2 cellular contexts compared by ENCODE assay signal in genomic region chr19:50003254-50003788, GRCh38.
TF ChIP-seq lines count a peak whose summit lies in the region.

No MANE protein-coding gene starts in this region.

TF ChIP-seq in SK-N-SH, 30 proteins besides CTCF, POLR2A, EP300 and RAD21:
- no peak for TF ChIP-seq RFX5 (IDR thresholded peaks at IDR 0.05; ENCODE audit: low read length)
- TF ChIP-seq ELF1 (IDR thresholded peaks at IDR 0.05) = no peak
- no peak for TF ChIP-seq RXRA (IDR thresholded peaks at IDR 0.05; ENCODE audit: borderline replicate concordance, low read depth)
- TF ChIP-seq GABPA (IDR thresholded peaks at IDR 0.05; ENCODE audit: low read depth) = no peak
- TF ChIP-seq, protein P1, sequence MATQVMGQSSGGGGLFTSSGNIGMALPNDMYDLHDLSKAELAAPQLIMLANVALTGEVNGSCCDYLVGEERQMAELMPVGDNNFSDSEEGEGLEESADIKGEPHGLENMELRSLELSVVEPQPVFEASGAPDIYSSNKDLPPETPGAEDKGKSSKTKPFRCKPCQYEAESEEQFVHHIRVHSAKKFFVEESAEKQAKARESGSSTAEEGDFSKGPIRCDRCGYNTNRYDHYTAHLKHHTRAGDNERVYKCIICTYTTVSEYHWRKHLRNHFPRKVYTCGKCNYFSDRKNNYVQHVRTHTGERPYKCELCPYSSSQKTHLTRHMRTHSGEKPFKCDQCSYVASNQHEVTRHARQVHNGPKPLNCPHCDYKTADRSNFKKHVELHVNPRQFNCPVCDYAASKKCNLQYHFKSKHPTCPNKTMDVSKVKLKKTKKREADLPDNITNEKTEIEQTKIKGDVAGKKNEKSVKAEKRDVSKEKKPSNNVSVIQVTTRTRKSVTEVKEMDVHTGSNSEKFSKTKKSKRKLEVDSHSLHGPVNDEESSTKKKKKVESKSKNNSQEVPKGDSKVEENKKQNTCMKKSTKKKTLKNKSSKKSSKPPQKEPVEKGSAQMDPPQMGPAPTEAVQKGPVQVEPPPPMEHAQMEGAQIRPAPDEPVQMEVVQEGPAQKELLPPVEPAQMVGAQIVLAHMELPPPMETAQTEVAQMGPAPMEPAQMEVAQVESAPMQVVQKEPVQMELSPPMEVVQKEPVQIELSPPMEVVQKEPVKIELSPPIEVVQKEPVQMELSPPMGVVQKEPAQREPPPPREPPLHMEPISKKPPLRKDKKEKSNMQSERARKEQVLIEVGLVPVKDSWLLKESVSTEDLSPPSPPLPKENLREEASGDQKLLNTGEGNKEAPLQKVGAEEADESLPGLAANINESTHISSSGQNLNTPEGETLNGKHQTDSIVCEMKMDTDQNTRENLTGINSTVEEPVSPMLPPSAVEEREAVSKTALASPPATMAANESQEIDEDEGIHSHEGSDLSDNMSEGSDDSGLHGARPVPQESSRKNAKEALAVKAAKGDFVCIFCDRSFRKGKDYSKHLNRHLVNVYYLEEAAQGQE (IDR thresholded peaks at IDR 0.05; ENCODE audit: low read depth, low read length) = peak; percentile 59; the same call in 1 of the 2 replicates
- TF ChIP-seq TCF12 (IDR thresholded peaks at IDR 0.05) = no peak
- no peak for TF ChIP-seq MAX (IDR thresholded peaks at IDR 0.05; ENCODE audit: low read depth)
- no peak for TF ChIP-seq SIN3A (IDR thresholded peaks at IDR 0.05; ENCODE audit: borderline replicate concordance, low read depth, low read length)

TF ChIP-seq in SK-N-SH treated with all-trans-retinoic acid at 6 μM for 48 hours, 23 proteins besides CTCF, POLR2A, EP300 and RAD21:
- TF ChIP-seq, protein P2, sequence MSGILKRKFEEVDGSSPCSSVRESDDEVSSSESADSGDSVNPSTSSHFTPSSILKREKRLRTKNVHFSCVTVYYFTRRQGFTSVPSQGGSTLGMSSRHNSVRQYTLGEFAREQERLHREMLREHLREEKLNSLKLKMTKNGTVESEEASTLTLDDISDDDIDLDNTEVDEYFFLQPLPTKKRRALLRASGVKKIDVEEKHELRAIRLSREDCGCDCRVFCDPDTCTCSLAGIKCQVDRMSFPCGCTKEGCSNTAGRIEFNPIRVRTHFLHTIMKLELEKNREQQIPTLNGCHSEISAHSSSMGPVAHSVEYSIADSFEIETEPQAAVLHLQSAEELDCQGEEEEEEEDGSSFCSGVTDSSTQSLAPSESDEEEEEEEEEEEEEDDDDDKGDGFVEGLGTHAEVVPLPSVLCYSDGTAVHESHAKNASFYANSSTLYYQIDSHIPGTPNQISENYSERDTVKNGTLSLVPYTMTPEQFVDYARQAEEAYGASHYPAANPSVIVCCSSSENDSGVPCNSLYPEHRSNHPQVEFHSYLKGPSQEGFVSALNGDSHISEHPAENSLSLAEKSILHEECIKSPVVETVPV (CRISPR knock-in tag; IDR thresholded peaks at IDR 0.05) = no peak
- TF ChIP-seq POU6F1 (CRISPR knock-in tag; IDR thresholded peaks at IDR 0.05; ENCODE audit: borderline replicate concordance, low read depth) (no peak), OSR1 (CRISPR knock-in tag; IDR thresholded peaks at IDR 0.05) (no peak), TSHZ2 (CRISPR knock-in tag; IDR thresholded peaks at IDR 0.05) (no peak), ESRRG (CRISPR knock-in tag; IDR thresholded peaks at IDR 0.05) (no peak), ARNTL (CRISPR knock-in tag; IDR thresholded peaks at IDR 0.05; ENCODE audit: borderline replicate concordance, low read depth) (no peak), GLIS3 (CRISPR knock-in tag; IDR thresholded peaks at IDR 0.05) (no peak), PPARA (CRISPR knock-in tag; IDR thresholded peaks at IDR 0.05; ENCODE audit: borderline replicate concordance) (no peak), ISL1 (CRISPR knock-in tag; IDR thresholded peaks at IDR 0.05) (no peak), CSDC2 (CRISPR knock-in tag; IDR thresholded peaks at IDR 0.05) (no peak), RARB (CRISPR knock-in tag; IDR thresholded peaks at IDR 0.05) (no peak), TCF4 (CRISPR knock-in tag; IDR thresholded peaks at IDR 0.05; ENCODE audit: borderline replicate concordance) (no peak), ZC3H10 (CRISPR knock-in tag; IDR thresholded peaks at IDR 0.05) (no peak), BACH2 (CRISPR knock-in tag; IDR thresholded peaks at IDR 0.05; ENCODE audit: borderline replicate concordance) (no peak), ZFP3 (CRISPR knock-in tag; IDR thresholded peaks at IDR 0.05) (no peak), ZNF8 (CRISPR knock-in tag; IDR thresholded peaks at IDR 0.05) (no peak), PATZ1 (CRISPR knock-in tag; IDR thresholded peaks at IDR 0.05; ENCODE audit: borderline replicate concordance) (no peak), CREB5 (CRISPR knock-in tag; IDR thresholded peaks at IDR 0.05; ENCODE audit: low read depth) (no peak)
